19 cellular contexts compared by ENCODE assay signal in genomic region chr4:84750956-84751275, GRCh38.
"Had no signal": no experiment of that assay in that cellular context is flagged by ENCODE, and none has a peak within 500 bp of the region (broad histone marks: within the 10 kb centered on the region; RNA-seq: fewer than 3 reads in every experiment).

No MANE protein-coding gene starts in this region.

- H3K9me3 Mint-ChIP-seq: neural progenitor cell; stimulated activated naive B cell treated with anti-CD40 and anti-IgM and Interleukin-4, amounts not matched to agents 10 μg/mL and 1 μg/mL and 100 μg/mL, for 72 hours; stimulated activated naive CD8-positive, alpha-beta T cell treated with anti-CD3 and anti-CD28 coated beads, Interleukin-15, amount 100 ng/mL, for 72 hours had no signal

- H3K9me3 ChIP-seq: esophagus muscularis mucosa, gastrocnemius medialis, left lung, pancreas, prostate gland, right lobe of liver, testis, tibial nerve, upper lobe of right lung, vagina had no signal

- H3K36me3 ChIP-seq: prostate gland had no signal

- H3K36me3 Mint-ChIP-seq: immature natural killer cell; natural killer cell treated with Interleukin-12 subunit alpha and Interleukin-12 subunit beta and Interleukin-15 and Interleukin-18, amount 100 ng/mL, for 72 hours; stimulated activated naive B cell treated with anti-CD40 and anti-IgM and Interleukin-4, amounts not matched to agents 10 μg/mL and 1 μg/mL and 100 μg/mL, for 72 hours had no signal

- ATAC-seq: natural killer cell treated with Interleukin-12 subunit alpha and Interleukin-12 subunit beta and Interleukin-15 and Interleukin-18, amount 100 ng/mL, for 72 hours; stimulated activated naive B cell treated with anti-CD40 and anti-IgM and Interleukin-4, amounts not matched to agents 10 μg/mL and 1 μg/mL and 100 μg/mL, for 72 hours; stimulated activated naive CD8-positive, alpha-beta T cell treated with anti-CD3 and anti-CD28 coated beads, Interleukin-15, amount 100 ng/mL, for 72 hours had no signal

- H3K27ac ChIP-seq: esophagus muscularis mucosa, gastrocnemius medialis, left lung, neural progenitor cell, pancreas, prostate gland, right lobe of liver, testis, tibial nerve, upper lobe of right lung, vagina had no signal

- H2AFZ ChIP-seq: neural progenitor cell had no signal

- H3K27me3 Mint-ChIP-seq: natural killer cell treated with Interleukin-12 subunit alpha and Interleukin-12 subunit beta and Interleukin-15 and Interleukin-18, amount 100 ng/mL, for 72 hours; stimulated activated naive B cell treated with anti-CD40 and anti-IgM and Interleukin-4, amounts not matched to agents 10 μg/mL and 1 μg/mL and 100 μg/mL, for 72 hours; stimulated activated naive CD8-positive, alpha-beta T cell treated with anti-CD3 and anti-CD28 coated beads, Interleukin-15, amount 100 ng/mL, for 72 hours had no signal

- H3K27ac Mint-ChIP-seq: immature natural killer cell; natural killer cell treated with Interleukin-12 subunit alpha and Interleukin-12 subunit beta and Interleukin-15 and Interleukin-18, amount 100 ng/mL, for 72 hours; neural progenitor cell; stimulated activated naive B cell treated with anti-CD40 and anti-IgM and Interleukin-4, amounts not matched to agents 10 μg/mL and 1 μg/mL and 100 μg/mL, for 72 hours; stimulated activated naive CD8-positive, alpha-beta T cell treated with anti-CD3 and anti-CD28 coated beads, Interleukin-15, amount 100 ng/mL, for 72 hours had no signal

- H3K4me3 Mint-ChIP-seq: immature natural killer cell; natural killer cell treated with Interleukin-12 subunit alpha and Interleukin-12 subunit beta and Interleukin-15 and Interleukin-18, amount 100 ng/mL, for 72 hours; neural progenitor cell; stimulated activated naive B cell treated with anti-CD40 and anti-IgM and Interleukin-4, amounts not matched to agents 10 μg/mL and 1 μg/mL and 100 μg/mL, for 72 hours; stimulated activated naive CD8-positive, alpha-beta T cell treated with anti-CD3 and anti-CD28 coated beads, Interleukin-15, amount 100 ng/mL, for 72 hours had no signal

- H3K4me3 ChIP-seq: esophagus muscularis mucosa, gastrocnemius medialis, left lung, lung, neural progenitor cell, pancreas, prostate gland, right lobe of liver, testis, tibial nerve, upper lobe of right lung, vagina had no signal

- H3K27me3 ChIP-seq: esophagus muscularis mucosa, gastrocnemius medialis, left lung, neural progenitor cell, pancreas, right lobe of liver, testis, tibial nerve, upper lobe of right lung, vagina had no signal

- H3K4me2 ChIP-seq: neural progenitor cell had no signal

- H3K4me1 ChIP-seq: gastrocnemius medialis, neural progenitor cell, pancreas, prostate gland, right lobe of liver, testis, vagina had no signal

- H3K4me1 Mint-ChIP-seq: immature natural killer cell; neural progenitor cell; stimulated activated naive CD8-positive, alpha-beta T cell treated with anti-CD3 and anti-CD28 coated beads, Interleukin-15, amount 100 ng/mL, for 72 hours had no signal

- DNase-seq: effector memory CD4-positive, alpha-beta T cell; gastrocnemius medialis; immature natural killer cell; occipital lobe; pancreas; right lobe of liver; stimulated activated CD4-positive, alpha-beta T cell treated with anti-CD3 and anti-CD28 coated beads, Interleukin-4, amount 100 ng/mL, for 24 hours; stimulated activated naive B cell treated with anti-CD40 and anti-IgM and Interleukin-4, amounts not matched to agents 10 μg/mL and 1 μg/mL and 100 μg/mL, for 72 hours; stimulated activated naive CD8-positive, alpha-beta T cell treated with anti-CD3 and anti-CD28 coated beads, Interleukin-15, amount 100 ng/mL, for 72 hours; testis; upper lobe of right lung had no signal

- H3K9ac ChIP-seq: neural progenitor cell had no signal
